ENCODE assay signal across 1 cellular context in genomic region chr7:15604166-15604565, GRCh38.
TF ChIP-seq lines count a peak whose summit lies in the region.

No MANE protein-coding gene starts in this region.

TF ChIP-seq in K562, 482 proteins besides CTCF, POLR2A, EP300 and RAD21 (continued from another document):
- TF ChIP-seq RERE (CRISPR knock-in tag; IDR thresholded peaks at IDR 0.05; ENCODE audit: borderline replicate concordance) (no peak), ZNF316 (IDR thresholded peaks at IDR 0.05) (peak; percentile 90), BACH1 (tag; IDR thresholded peaks at IDR 0.05) (no peak), ARID4B (CRISPR knock-in tag; IDR thresholded peaks at IDR 0.05) (no peak), ATF7 (IDR thresholded peaks at IDR 0.05) (no peak), RUNX1 (IDR thresholded peaks at IDR 0.05; ENCODE audit: low read depth) (no peak), MAFG (tag; conservative IDR thresholded peaks at IDR 0.05) (peak; percentile 82), EWSR1 (IDR thresholded peaks at IDR 0.05; ENCODE audit: borderline replicate concordance, low read depth, partially characterized antibody) (no peak), ZNF518B (CRISPR knock-in tag; IDR thresholded peaks at IDR 0.05) (no peak), DMBX1 (CRISPR knock-in tag; IDR thresholded peaks at IDR 0.05; ENCODE audit: borderline replicate concordance) (no peak), SRF (CRISPR knock-in tag; IDR thresholded peaks at IDR 0.05) (no peak), ZNF57 (CRISPR knock-in tag; IDR thresholded peaks at IDR 0.05) (no peak), THRAP3 (IDR thresholded peaks at IDR 0.05; ENCODE audit: borderline replicate concordance) (no peak), CEBPB (tag; IDR thresholded peaks at IDR 0.05) (no peak), C11orf30 (IDR thresholded peaks at IDR 0.05; ENCODE audit: low read depth) (peak; percentile 77), NONO (IDR thresholded peaks at IDR 0.05; ENCODE audit: low read depth in 2 of 2, low read length in 1 of 2) (no peak), MAFF (IDR thresholded peaks at IDR 0.05; ENCODE audit: low read length) (peak; percentile 84), GMEB1 (CRISPR knock-in tag; IDR thresholded peaks at IDR 0.05) (no peak), RFX1 (IDR thresholded peaks at IDR 0.05) (no peak), BRD4 (IDR thresholded peaks at IDR 0.05) (no peak), RHOXF2B (CRISPR knock-in tag; conservative IDR thresholded peaks at IDR 0.05) (no peak), SNIP1 (IDR thresholded peaks at IDR 0.05; ENCODE audit: low read depth) (no peak), ZNF695 (CRISPR knock-in tag; IDR thresholded peaks at IDR 0.05) (no peak), ZNF140 (CRISPR knock-in tag; IDR thresholded peaks at IDR 0.05) (no peak), HNRNPK (IDR thresholded peaks at IDR 0.05; ENCODE audit: low read depth, low read length, poor library complexity, severe bottlenecking) (no peak), ZNF431 (CRISPR knock-in tag; IDR thresholded peaks at IDR 0.05) (no peak), PHTF2 (CRISPR knock-in tag; IDR thresholded peaks at IDR 0.05) (no peak), DDX20 (tag; IDR thresholded peaks at IDR 0.05; ENCODE audit: low read depth) (no peak), ZNF121 (CRISPR knock-in tag; conservative IDR thresholded peaks at IDR 0.05) (no peak), JUN (IDR thresholded peaks at IDR 0.05; ENCODE audit: borderline replicate concordance, low read depth, low read length) (no peak), JUN (CRISPR knock-in tag; IDR thresholded peaks at IDR 0.05; ENCODE audit: borderline replicate concordance) (no peak), KDM4B (IDR thresholded peaks at IDR 0.05; ENCODE audit: borderline replicate concordance in 2 of 2, low read depth in 1 of 2) (no peak), STAT5A (IDR thresholded peaks at IDR 0.05; ENCODE audit: borderline replicate concordance, low read length) (no peak), CCNT2 (IDR thresholded peaks at IDR 0.05; ENCODE audit: borderline replicate concordance, extremely low read depth, insufficient read length, low read depth, low read length) (no peak), KLF1 (tag; IDR thresholded peaks at IDR 0.05) (no peak)
